In the genomic region with DNA sequence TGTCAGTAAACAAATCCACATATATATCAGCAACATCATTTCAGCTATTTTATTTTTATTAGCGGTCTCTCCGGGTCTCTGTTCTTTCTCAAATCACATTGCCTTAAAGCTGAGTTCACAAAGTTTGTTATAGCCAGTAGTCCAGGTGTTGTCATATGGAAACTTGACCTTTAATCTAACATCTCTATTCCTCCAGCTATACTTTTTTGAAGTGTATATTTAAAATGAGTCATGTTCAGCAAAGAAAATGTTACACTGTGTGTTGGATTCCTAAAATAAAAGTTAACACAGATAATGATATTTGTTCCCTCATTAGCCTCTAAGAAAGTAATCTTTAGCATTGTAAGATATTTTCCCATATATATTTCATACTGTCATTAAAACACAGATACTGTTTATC, we compare ENCODE assay signal across 33 cellular contexts.
"Had no signal": no experiment of that assay in that cellular context is flagged by ENCODE, and none has a peak within 500 bp of the region (broad histone marks: within the 10 kb centered on the region; RNA-seq: fewer than 3 reads in every experiment).

No MANE protein-coding gene starts in this region.

- H3K4me1 Mint-ChIP-seq: activated B cell treated with CpG ODN at 0.5 μM for 24 hours; activated naive CD4-positive, alpha-beta T cell treated with anti-CD3 and anti-CD28 coated beads, Interleukin-2, amount 10 ng/mL, durations not matched to agents 7 days and 5 days; activated naive CD4-positive, alpha-beta T cell treated with anti-CD3 and anti-CD28 coated beads, Interleukin-2, amount 50 U/mL, for 24 hours; activated naive CD8-positive, alpha-beta T cell treated with anti-CD3 and anti-CD28 coated beads, Interleukin-2, amount 10 ng/mL, durations not matched to agents 7 days and 5 days; activated T-helper 17 cell treated with anti-CD3 and anti-CD28 coated beads, Interleukin-2, amount 50 U/mL, for 72 hours; brain had no signal

- H3K9me3 Mint-ChIP-seq: activated B cell treated with CpG ODN at 0.5 μM for 24 hours; activated CD4-positive, alpha-beta memory T cell treated with anti-CD3 and anti-CD28 coated beads for 36 hours; activated CD4-positive, alpha-beta T cell treated with anti-CD3 and anti-CD28 coated beads, Interleukin-2, amount 10 ng/mL, durations not matched to agents 24 days and 14 days; activated CD8-positive, alpha-beta T cell treated with anti-CD3 and anti-CD28 coated beads for 36 hours; activated naive CD4-positive, alpha-beta T cell treated with anti-CD3 and anti-CD28 coated beads, Interleukin-2, amount 10 ng/mL, durations not matched to agents 7 days and 5 days; activated naive CD4-positive, alpha-beta T cell treated with anti-CD3 and anti-CD28 coated beads, Interleukin-2, amount 50 U/mL, for 24 hours; activated naive CD8-positive, alpha-beta T cell treated with anti-CD3 and anti-CD28 coated beads, Interleukin-2, amount 10 ng/mL, durations not matched to agents 7 days and 5 days; activated naive CD8-positive, alpha-beta T cell treated with anti-CD3 and anti-CD28 coated beads, Interleukin-2, amount 50 U/mL, for 24 hours; activated T-cell treated with anti-CD3 and anti-CD28 coated beads, Interleukin-2, amount 50 U/mL, for 24 hours; activated T-helper 1 cell treated with anti-CD3 and anti-CD28 coated beads, Interleukin-12 subunit alpha, Interleukin-12 subunit beta, Interleukin-2, Interleukin-4 antibody, amounts not matched to agents 30 ng/mL and 10 ng/mL and 1 ng/mL, durations not matched to agents 14 hours and 24 hours and 36 hours; activated T-helper 17 cell treated with anti-CD3 and anti-CD28 coated beads, Interleukin-2, amount 50 U/mL, for 72 hours; brain; T-helper 1 cell treated with Interleukin-12 subunit alpha and Interleukin-12 subunit beta and Interleukin-4 antibody, amounts not matched to agents 30 μg/mL and 1 μg/mL, for 36 hours; T-helper 2 cell treated with Interferon-gamma antibody and Interleukin-4, amounts not matched to agents 5 μg/mL and 100 μg/mL, for 36 hours had no signal

- DNase-seq: activated B cell treated with CpG ODN at 0.5 μM for 24 hours; activated CD4-positive, alpha-beta memory T cell treated with anti-CD3 and anti-CD28 coated beads for 36 hours; activated CD4-positive, alpha-beta T cell treated with anti-CD3 and anti-CD28 coated beads for 4 hours; activated CD4-positive, alpha-beta T cell treated with anti-CD3 and anti-CD28 coated beads, Interleukin-2, amount 10 ng/mL, durations not matched to agents 24 days and 14 days; activated CD4-positive, alpha-beta T cell treated with anti-CD3 and anti-CD28 coated beads, Interleukin-2, amount 50 U/mL, for 1 hour; activated CD4-positive, alpha-beta T cell treated with anti-CD3 and anti-CD28 coated beads, Interleukin-2, amount 50 U/mL, for 4 hours; activated CD4-positive, CD25-positive, alpha-beta regulatory T cell treated with anti-CD3 and anti-CD28 coated beads, Interleukin-2, amount 50 U/mL, for 72 hours; activated CD8-positive, alpha-beta memory T cell treated with anti-CD3 and anti-CD28 coated beads, Interleukin-2, amount 50 U/mL, for 4 hours; activated CD8-positive, alpha-beta T cell treated with anti-CD3 and anti-CD28 coated beads for 36 hours; activated effector memory CD4-positive, alpha-beta T cell treated with Interleukin-2 at 50 U/mL for 16 hours; activated gamma-delta T cell; activated naive CD4-positive, alpha-beta T cell treated with anti-CD3 and anti-CD28 coated beads, Interleukin-2, amount 10 ng/mL, durations not matched to agents 7 days and 5 days; activated naive CD4-positive, alpha-beta T cell treated with Interleukin-2 at 50 U/mL for 16 hours; activated naive CD8-positive, alpha-beta T cell treated with anti-CD3 and anti-CD28 coated beads, Interleukin-2, amount 10 ng/mL, durations not matched to agents 7 days and 5 days; activated naive CD8-positive, alpha-beta T cell treated with anti-CD3 and anti-CD28 coated beads, Interleukin-2, amount 50 U/mL, for 24 hours; activated T-cell treated with anti-CD3 and anti-CD28 coated beads, Interleukin-2, amount 50 U/mL, for 24 hours; activated T-cell treated with anti-CD3 and anti-CD28 coated beads, Interleukin-2, amount 50 U/mL, for 48 hours; amygdala; anterior cingulate cortex; caudate nucleus; T-helper 1 cell; T-helper 2 cell; T-helper 9 cell had no signal

- H3K27ac Mint-ChIP-seq: activated B cell treated with CpG ODN at 0.5 μM for 24 hours; activated CD4-positive, alpha-beta memory T cell treated with anti-CD3 and anti-CD28 coated beads for 36 hours; activated CD4-positive, alpha-beta T cell treated with anti-CD3 and anti-CD28 coated beads, Interleukin-2, amount 10 ng/mL, durations not matched to agents 24 days and 14 days; activated CD8-positive, alpha-beta T cell treated with anti-CD3 and anti-CD28 coated beads for 36 hours; activated naive CD4-positive, alpha-beta T cell treated with anti-CD3 and anti-CD28 coated beads, Interleukin-2, amount 10 ng/mL, durations not matched to agents 7 days and 5 days; activated naive CD4-positive, alpha-beta T cell treated with anti-CD3 and anti-CD28 coated beads, Interleukin-2, amount 50 U/mL, for 24 hours; activated naive CD8-positive, alpha-beta T cell; activated naive CD8-positive, alpha-beta T cell treated with anti-CD3 and anti-CD28 coated beads, Interleukin-2, amount 10 ng/mL, durations not matched to agents 7 days and 5 days; activated naive CD8-positive, alpha-beta T cell treated with anti-CD3 and anti-CD28 coated beads, Interleukin-2, amount 50 U/mL, for 24 hours; activated T-cell treated with anti-CD3 and anti-CD28 coated beads, Interleukin-2, amount 50 U/mL, for 24 hours; activated T-helper 1 cell treated with anti-CD3 and anti-CD28 coated beads, Interleukin-12 subunit alpha, Interleukin-12 subunit beta, Interleukin-2, Interleukin-4 antibody, amounts not matched to agents 30 ng/mL and 10 ng/mL and 1 ng/mL, durations not matched to agents 14 hours and 24 hours and 36 hours; activated T-helper 17 cell treated with anti-CD3 and anti-CD28 coated beads, Interleukin-2, amount 50 U/mL, for 72 hours; brain; T-helper 1 cell treated with Interleukin-12 subunit alpha and Interleukin-12 subunit beta and Interleukin-4 antibody, amounts not matched to agents 30 μg/mL and 1 μg/mL, for 36 hours; T-helper 2 cell treated with Interferon-gamma antibody and Interleukin-4, amounts not matched to agents 5 μg/mL and 100 μg/mL, for 36 hours had no signal

- H3K27me3 Mint-ChIP-seq: activated B cell treated with CpG ODN at 0.5 μM for 24 hours; activated CD4-positive, alpha-beta memory T cell treated with anti-CD3 and anti-CD28 coated beads for 36 hours; activated CD4-positive, alpha-beta T cell treated with anti-CD3 and anti-CD28 coated beads, Interleukin-2, amount 10 ng/mL, durations not matched to agents 24 days and 14 days; activated CD8-positive, alpha-beta T cell treated with anti-CD3 and anti-CD28 coated beads for 36 hours; activated naive CD4-positive, alpha-beta T cell treated with anti-CD3 and anti-CD28 coated beads, Interleukin-2, amount 10 ng/mL, durations not matched to agents 7 days and 5 days; activated naive CD4-positive, alpha-beta T cell treated with anti-CD3 and anti-CD28 coated beads, Interleukin-2, amount 50 U/mL, for 24 hours; activated naive CD8-positive, alpha-beta T cell; activated naive CD8-positive, alpha-beta T cell treated with anti-CD3 and anti-CD28 coated beads, Interleukin-2, amount 10 ng/mL, durations not matched to agents 7 days and 5 days; activated naive CD8-positive, alpha-beta T cell treated with anti-CD3 and anti-CD28 coated beads, Interleukin-2, amount 50 U/mL, for 24 hours; activated T-cell treated with anti-CD3 and anti-CD28 coated beads, Interleukin-2, amount 50 U/mL, for 24 hours; activated T-helper 17 cell treated with anti-CD3 and anti-CD28 coated beads, Interleukin-2, amount 50 U/mL, for 72 hours; brain had no signal

- H3K36me3 Mint-ChIP-seq: activated naive CD8-positive, alpha-beta T cell had no signal

- H3K4me1 ChIP-seq: ascending aorta had no signal

- H3K4me3 ChIP-seq: ascending aorta, cardiac muscle cell had no signal

- H3K4me3 Mint-ChIP-seq: activated B cell treated with CpG ODN at 0.5 μM for 24 hours; activated CD4-positive, alpha-beta memory T cell treated with anti-CD3 and anti-CD28 coated beads for 36 hours; activated CD4-positive, alpha-beta T cell treated with anti-CD3 and anti-CD28 coated beads, Interleukin-2, amount 10 ng/mL, durations not matched to agents 24 days and 14 days; activated CD8-positive, alpha-beta T cell treated with anti-CD3 and anti-CD28 coated beads for 36 hours; activated naive CD4-positive, alpha-beta T cell treated with anti-CD3 and anti-CD28 coated beads, Interleukin-2, amount 10 ng/mL, durations not matched to agents 7 days and 5 days; activated naive CD4-positive, alpha-beta T cell treated with anti-CD3 and anti-CD28 coated beads, Interleukin-2, amount 50 U/mL, for 24 hours; activated naive CD8-positive, alpha-beta T cell; activated naive CD8-positive, alpha-beta T cell treated with anti-CD3 and anti-CD28 coated beads, Interleukin-2, amount 10 ng/mL, durations not matched to agents 7 days and 5 days; activated naive CD8-positive, alpha-beta T cell treated with anti-CD3 and anti-CD28 coated beads, Interleukin-2, amount 50 U/mL, for 24 hours; activated T-cell treated with anti-CD3 and anti-CD28 coated beads, Interleukin-2, amount 50 U/mL, for 24 hours; activated T-helper 1 cell treated with anti-CD3 and anti-CD28 coated beads, Interleukin-12 subunit alpha, Interleukin-12 subunit beta, Interleukin-2, Interleukin-4 antibody, amounts not matched to agents 30 ng/mL and 10 ng/mL and 1 ng/mL, durations not matched to agents 14 hours and 24 hours and 36 hours; activated T-helper 17 cell treated with anti-CD3 and anti-CD28 coated beads, Interleukin-2, amount 50 U/mL, for 72 hours; brain; T-helper 1 cell treated with Interleukin-12 subunit alpha and Interleukin-12 subunit beta and Interleukin-4 antibody, amounts not matched to agents 30 μg/mL and 1 μg/mL, for 36 hours; T-helper 2 cell treated with Interferon-gamma antibody and Interleukin-4, amounts not matched to agents 5 μg/mL and 100 μg/mL, for 36 hours had no signal

- H3K27ac ChIP-seq: ascending aorta, VCaP had no signal

- ATAC-seq: activated CD8-positive, alpha-beta T cell treated with anti-CD3 and anti-CD28 coated beads for 36 hours; activated naive CD8-positive, alpha-beta T cell treated with anti-CD3 and anti-CD28 coated beads, Interleukin-2, amount 50 U/mL, for 24 hours; activated T-helper 17 cell treated with anti-CD3 and anti-CD28 coated beads, Interleukin-2, amount 50 U/mL, for 72 hours had no signal

- H3K27me3 ChIP-seq: ascending aorta, cardiac muscle cell had no signal

- H3K9me3 ChIP-seq: ascending aorta had no signal
